7 cellular contexts compared by ENCODE assay signal in genomic region chr5:146048994-146049703, GRCh38. TPM values are rescaled to one million over a fixed set of nuclear protein-coding genes. Genes with fewer than 3 reads are reported as not detected.
DNase-seq lines count a peak whose midpoint lies in the region; ATAC-seq and TF ChIP-seq lines count a peak whose summit lies in the region.

No MANE protein-coding gene starts in this region.

- H3K36me3 Mint-ChIP-seq in dendritic cell treated with granulocyte-macrophage colony-stimulating factor and Interleukin-4, amounts not matched to agents 40 ng/mL and 50 ng/mL, for 4 days (ENCODE audit: low read depth) = no peaks in the 10 kb centered on the region

- CTCF ChIA-PET in IMR-90 (lab: Yijun Ruan, JAX) = no interaction called here

- H3K36me3 ChIP-seq in IMR-90 (ENCODE audit: control insufficient read depth, insufficient read depth, low read length) (no peaks in the 10 kb centered on the region), OCI-LY1 (ENCODE audit: insufficient read depth, low read length) (no peaks in the 10 kb centered on the region), lung (ENCODE audit: control insufficient read depth in 2 of 2, insufficient read depth in 2 of 2, low read length in 2 of 2) (no peaks in the 10 kb centered on the region)

- peak overlapping the region; percentile 20 for H2AK9ac ChIP-seq in IMR-90 (replicated peaks; ENCODE audit: low read depth, low read length, poor library complexity)

- no peaks in the 10 kb centered on the region for H3F3A ChIP-seq in OCI-LY1 (ENCODE audit: insufficient read depth, low read length)

- H2BK20ac ChIP-seq in IMR-90 (ENCODE audit: low read depth, low read length) = peak overlapping the region; percentile 73; the same call in 1 of the 2 replicates

- H3K4me1 ChIP-seq in IMR-90 (ENCODE audit: control insufficient read depth, insufficient read depth, low read length) = no peaks in the 10 kb centered on the region
- H3K4me1 ChIP-seq in OCI-LY1 (ENCODE audit: insufficient read depth, low read length, severe bottlenecking) = no peaks in the 10 kb centered on the region
- no peaks in the 10 kb centered on the region for H3K4me1 ChIP-seq in lung (ENCODE audit: control insufficient read depth in 2 of 2, insufficient read depth in 2 of 2, low read length in 2 of 2)

- TF ChIP-seq RAD21 in IMR-90 (IDR thresholded peaks at IDR 0.05; ENCODE audit: low read length) = peak; percentile 96

- H3K9me3 ChIP-seq in IMR-90 (ENCODE audit: control insufficient read depth, insufficient read depth, low read length) = no peaks in the 10 kb centered on the region
- no peaks in the 10 kb centered on the region for H3K9me3 ChIP-seq in OCI-LY1 (ENCODE audit: low read length)
- no peaks in the 10 kb centered on the region for H3K9me3 ChIP-seq in lung (ENCODE audit: control insufficient read depth in 2 of 2, insufficient read depth in 1 of 2, low read length in 1 of 2)

- H3K9ac ChIP-seq in IMR-90 (ENCODE audit: low read depth, low read length) (0 out of 2 replicates have a peak overlapping the region, but pooled peaks have one; percentile 13), OCI-LY1 (ENCODE audit: low read length) (no peak overlapping the region)

- ATAC-seq in IMR-90 (ENCODE audit: low read depth) (peak; percentile 92), lung (ENCODE audit: insufficient read depth, low FRiP score) (peak; percentile 87), HG03432 (IDR thresholded peaks at IDR 0.05; ENCODE audit: unreplicated experiment) (no peak), HG03571 (IDR thresholded peaks at IDR 0.05; ENCODE audit: unreplicated experiment) (no peak)

- H3K9me2 ChIP-seq in OCI-LY1 (ENCODE audit: low read depth, low read length) = no peaks in the 10 kb centered on the region

- H3K14ac ChIP-seq in IMR-90 (replicated peaks; ENCODE audit: low read depth, low read length) = peak overlapping the region; percentile 71; the same call in 1 of the 2 replicates

- H4K20me1 ChIP-seq in IMR-90 (ENCODE audit: insufficient read depth, low read length) (no peaks in the 10 kb centered on the region), OCI-LY1 (ENCODE audit: insufficient read depth, low read length) (no peaks in the 10 kb centered on the region)

- no peaks in the 10 kb centered on the region for H3K79me2 ChIP-seq in OCI-LY1 (ENCODE audit: insufficient read depth, low read length)

- H3K4me3 ChIP-seq in IMR-90 (ENCODE audit: insufficient read depth, low read depth, low read length) = no peak overlapping the region
- H3K4me3 ChIP-seq in OCI-LY1 (ENCODE audit: low read depth, low read length, poor library complexity, severe bottlenecking) = no peak overlapping the region
- H3K4me3 ChIP-seq in lung = no peak overlapping the region

- H4K8ac ChIP-seq in IMR-90 (ENCODE audit: low read depth in 2 of 2, low read length in 2 of 2) = peak overlapping the region in 1 of 2 experiments; percentile 79; a peak in 2 of 4 replicates

- no peak overlapping the region for H4K5ac ChIP-seq in IMR-90 (ENCODE audit: low read depth, low read length)

- WGBS in IMR-90 (ENCODE audit: extremely low coverage in 2 of 2, insufficient read length in 1 of 2), 2 experiments = 50% methylated on average over 2 of the region's 15 CpGs; no CpG with 5 or more reads in 1 of the 2 experiments
- 71 to 73% methylated on average over 15 of the region's 15 CpGs for WGBS in lung, 2 donors

- no peak overlapping the region for H3K18ac ChIP-seq in IMR-90 (ENCODE audit: low read depth, low read length)

- no peak overlapping the region for H3K56ac ChIP-seq in IMR-90 (ENCODE audit: extremely low read depth, insufficient read depth, low read length)

- no peaks in the 10 kb centered on the region for H3K9me1 ChIP-seq in IMR-90 (ENCODE audit: insufficient read depth, low read length)

- peak overlapping the region; percentile 0 for H3K27ac Mint-ChIP-seq in dendritic cell treated with granulocyte-macrophage colony-stimulating factor and Interleukin-4, amounts not matched to agents 40 ng/mL and 50 ng/mL, for 4 days

- TF ChIP-seq CTCF in IMR-90 (conservative IDR thresholded peaks at IDR 0.05; ENCODE audit: low read depth, low read length) (peak; percentile 88), OCI-LY1 (IDR thresholded peaks at IDR 0.05; ENCODE audit: low read length) (peak; percentile 48; the same call in 1 of the 2 replicates), lung (IDR thresholded peaks at IDR 0.05; ENCODE audit: control extremely low read depth, extremely low read depth) (peak; percentile 38)

- H2AFZ ChIP-seq in IMR-90 (replicated peaks; ENCODE audit: low read length, poor library complexity) = peak overlapping the region; percentile 91
- H2AFZ ChIP-seq in OCI-LY1 (ENCODE audit: low read length) = no peak overlapping the region

- POLR2A ChIA-PET in IMR-90 (lab: Charles Lee; ENCODE audit: unreplicated experiment) = no interaction called here

- no peak overlapping the region for H3K4me3 Mint-ChIP-seq in dendritic cell treated with granulocyte-macrophage colony-stimulating factor and Interleukin-4, amounts not matched to agents 40 ng/mL and 50 ng/mL, for 4 days

- H3K4me2 ChIP-seq in IMR-90 (ENCODE audit: low read depth, low read length) (no peak overlapping the region), OCI-LY1 (ENCODE audit: low read length) (no peak overlapping the region)

- no peak overlapping the region for H4K91ac ChIP-seq in IMR-90 (ENCODE audit: insufficient read depth, low read depth, low read length)

- in situ Hi-C loops in IMR-90 (cut with MboI; ENCODE audit: low sequenced_read_pairs) = no loop called here

- peak overlapping the region; percentile 71; the same call in 1 of the 2 replicates for H2BK120ac ChIP-seq in IMR-90 (ENCODE audit: low read depth, low read length)

- no peaks in the 10 kb centered on the region for H3K9me3 Mint-ChIP-seq in dendritic cell treated with granulocyte-macrophage colony-stimulating factor and Interleukin-4, amounts not matched to agents 40 ng/mL and 50 ng/mL, for 4 days

- H3K27me3 ChIP-seq in IMR-90 (ENCODE audit: control insufficient read depth, insufficient read depth, low read length) (no peaks in the 10 kb centered on the region), OCI-LY1 (ENCODE audit: insufficient read depth, low read length) (no peaks in the 10 kb centered on the region), lung (ENCODE audit: control insufficient read depth, insufficient read depth) (no peaks in the 10 kb centered on the region)

- dilution Hi-C loops in IMR-90 (cut with HindIII; ENCODE audit: low sequenced_read_pairs, unreplicated experiment) = no loop called here

- peak; percentile 88 for DNase-seq in GM03348 (ENCODE audit: low spot score)
- peak; percentile 84 for DNase-seq in IMR-90
- DNase-seq in lung (ENCODE audit: low spot score) = peak; percentile 57

- intact Hi-C loops in IMR-90 (cut with micrococcal nuclease) = loop anchor here (1.0 to 5.0 kb wide), 7 partner anchors 107 to 1846 kb away; partner anchors contain the start of gene PRELID2
- intact Hi-C loops in dendritic cell treated with granulocyte-macrophage colony-stimulating factor and Interleukin-4, amounts not matched to agents 40 ng/mL and 50 ng/mL, for 4 days (cut with micrococcal nuclease) = loop anchor here (1.0 to 5.0 kb wide), 4 partner anchors 222 to 1846 kb away; no protein-coding TSS in a partner anchor

- H3K27me3 Mint-ChIP-seq in dendritic cell treated with granulocyte-macrophage colony-stimulating factor and Interleukin-4, amounts not matched to agents 40 ng/mL and 50 ng/mL, for 4 days = no peaks in the 10 kb centered on the region

- no peaks in the 10 kb centered on the region for H3K4me1 Mint-ChIP-seq in dendritic cell treated with granulocyte-macrophage colony-stimulating factor and Interleukin-4, amounts not matched to agents 40 ng/mL and 50 ng/mL, for 4 days (ENCODE audit: low read depth)

- 0 out of 3 replicates have a peak overlapping the region, but pooled peaks have one; percentile 76 for H2BK15ac ChIP-seq in IMR-90 (ENCODE audit: low read depth, low read length)

- H2AK5ac ChIP-seq in IMR-90 (ENCODE audit: low read depth, low read length) = no peak overlapping the region

- H3K4ac ChIP-seq in IMR-90 (ENCODE audit: low read depth, low read length) = peak overlapping the region; percentile 80; the same call in 1 of the 2 replicates

- 0 out of 2 replicates have a peak, but pooled peaks have one; percentile 64 for TF ChIP-seq POLR2A in IMR-90 (IDR thresholded peaks at IDR 0.05; ENCODE audit: low read depth, low read length)

- no TSS peak for BruUV-seq in IMR-90 (replicated peaks; lab: Mats Ljungman, UMichigan)

- H3K27ac ChIP-seq in IMR-90 (ENCODE audit: insufficient read depth, low read length) (no peak overlapping the region), OCI-LY1 (ENCODE audit: low read depth, low read length, poor library complexity, severe bottlenecking) (no peak overlapping the region), lung (ENCODE audit: low read depth in 1 of 2, low read length in 1 of 2) (no peak overlapping the region)

- no peaks in the 10 kb centered on the region for H3K79me1 ChIP-seq in IMR-90 (ENCODE audit: low read depth in 1 of 2, low read length in 2 of 2)

- no peak overlapping the region; the same call in 1 of the 2 replicates for H3K23ac ChIP-seq in IMR-90 (ENCODE audit: low read depth, low read length)

- no peak overlapping the region for H2BK5ac ChIP-seq in IMR-90 (ENCODE audit: low read depth, low read length, poor library complexity, severe bottlenecking)

TF ChIP-seq in IMR-90, 13 proteins besides CTCF, POLR2A, EP300 and RAD21 (continues in another document):
- TF ChIP-seq MAFK (IDR thresholded peaks at IDR 0.05; ENCODE audit: low read depth, low read length) = no peak
- peak; percentile 37; the same call in 1 of the 2 replicates for TF ChIP-seq USF2 (IDR thresholded peaks at IDR 0.05; ENCODE audit: low read depth, low read length)
- no peak for TF ChIP-seq FOS (IDR thresholded peaks at IDR 0.05; ENCODE audit: low read depth, low read length)
- no peak for TF ChIP-seq MAZ (IDR thresholded peaks at IDR 0.05; ENCODE audit: borderline replicate concordance, low read depth, low read length)
- TF ChIP-seq RFX5 (IDR thresholded peaks at IDR 0.05; ENCODE audit: low read depth, low read length) = no peak
- no peak for TF ChIP-seq NFE2L2 (IDR thresholded peaks at IDR 0.05; ENCODE audit: low read depth, low read length)
- TF ChIP-seq SMC3 (IDR thresholded peaks at IDR 0.05; ENCODE audit: low read depth, low read length) = peak; percentile 81
- TF ChIP-seq BHLHE40 (IDR thresholded peaks at IDR 0.05; ENCODE audit: low read depth, low read length) = no peak

RNA-seq across cellular contexts. Expression of gene PLAC8L1, which starts 56.2 kb away (rescaled TPM):
- total RNA-seq in IMR-90 (2012; rRNA removed) (not detected in 2 replicates), lung (under 1 TPM in 1 of 2 donors, not detected in 1; 0.46 TPM)
- polyA plus RNA-seq in IMR-90 (2012; rRNA removed) (0.27 TPM in 1 of 2 replicates, not detected in the other), lung (under 1 TPM in 1 of 2 donors, not detected in 1; 0.51 TPM)
- polyA plus RNA-seq in IMR-90 (2012; cell fraction: cytosol; rRNA removed) = not detected in 2 replicates
- 0.48 and 1.4 TPM in 2 replicates for polyA plus RNA-seq in IMR-90 (2012; cell fraction: nucleus; rRNA removed; ENCODE audit: low replicate concordance)

Comparison
In these comparisons a context has a peak if more than half of its experiments do, and no peak if none do; other contexts are left out.
1. ATAC-seq: peak in IMR-90 (single experiment) and lung (single experiment); none in HG03432 (single experiment) and HG03571 (single experiment).
2. CTCF ChIP-seq: peak in every context shown above with its lines; median percentile 88 in IMR-90; 48 in OCI-LY1; 38 in lung.
3. Peak in every context shown above with its lines, with median percentiles within 50 percentile points of each other: DNase-seq.